33 cellular contexts compared by ENCODE assay signal in genomic region chr16:35296962-35297653, GRCh38.
"Had no signal": no experiment of that assay in that cellular context is flagged by ENCODE, and none has a peak within 500 bp of the region (broad histone marks: within the 10 kb centered on the region; RNA-seq: fewer than 3 reads in every experiment).

No MANE protein-coding gene starts in this region.

- H3K27ac ChIP-seq: brain microvascular endothelial cell, PC-9, RWPE1, VCaP had no signal

- ATAC-seq: activated CD8-positive, alpha-beta memory T cell treated with anti-CD3 and anti-CD28 coated beads, Interleukin-2, amount 10 ng/mL, durations not matched to agents 7 days and 5 days had no signal

- H3K27me3 ChIP-seq: brain microvascular endothelial cell had no signal

- DNase-seq: activated B cell treated with CpG ODN at 0.5 μM for 24 hours; activated CD4-positive, alpha-beta memory T cell treated with anti-CD3 and anti-CD28 coated beads for 36 hours; activated CD4-positive, alpha-beta T cell treated with anti-CD3 and anti-CD28 coated beads for 4 hours; activated CD4-positive, alpha-beta T cell treated with anti-CD3 and anti-CD28 coated beads, Interleukin-2, amount 50 U/mL, for 1 hour; activated CD4-positive, CD25-positive, alpha-beta regulatory T cell treated with anti-CD3 and anti-CD28 coated beads, Interleukin-2, amount 50 U/mL, for 72 hours; activated CD8-positive, alpha-beta memory T cell treated with anti-CD3 and anti-CD28 coated beads for 24 hours; activated CD8-positive, alpha-beta memory T cell treated with anti-CD3 and anti-CD28 coated beads, Interleukin-2, amount 10 ng/mL, durations not matched to agents 7 days and 5 days; activated CD8-positive, alpha-beta memory T cell treated with anti-CD3 and anti-CD28 coated beads, Interleukin-2, amount 50 U/mL, for 48 hours; activated effector memory CD4-positive, alpha-beta T cell treated with Interleukin-2 at 50 U/mL for 16 hours; activated naive CD4-positive, alpha-beta T cell treated with anti-CD3 and anti-CD28 coated beads, Interleukin-2, amount 10 ng/mL, durations not matched to agents 7 days and 5 days; activated T-cell treated with anti-CD3 and anti-CD28 coated beads, Interleukin-2, amount 50 U/mL, for 48 hours; amniotic stem cell; aorta; brain microvascular endothelial cell; Karpas-422; KBM-7; NCI-H1092 treated with DMSO at 0.1 percent for 48 hours; NCI-H1417; NCI-H146; NCI-H187; NCI-H345; NCI-H510A; NCI-H526; NCI-H748 treated with DMSO at 0.1 percent for 48 hours; NK-92 treated with Interleukin-12 subunit alpha and Interleukin-12 subunit beta, amount 100 ng/mL, for 24 hours; PC-9; Right ventricle myocardium superior; SW 1271; T-helper 1 cell; T-helper 2 cell; T-helper 9 cell had no signal

- H3K36me3 ChIP-seq: brain microvascular endothelial cell had no signal

- H3K4me3 ChIP-seq: PC-9 had no signal
